In genomic region chr20:59028812-59029211, GRCh38 we compare ENCODE assay signal across 11 cellular contexts. TPM values are rescaled to one million over a fixed set of nuclear protein-coding genes. Genes with fewer than 3 reads are reported as not detected.
DNase-seq lines count a peak whose midpoint lies in the region; ATAC-seq and TF ChIP-seq lines count a peak whose summit lies in the region.
"Had no signal": no experiment of that assay in that cellular context is flagged by ENCODE, and none has a peak within 500 bp of the region (broad histone marks: within the 10 kb centered on the region; RNA-seq: fewer than 3 reads in every experiment).

No MANE protein-coding gene starts in this region.

- H4K20me1 ChIP-seq in OCI-LY7 (ENCODE audit: insufficient read depth, low read length) (peaks cover 46% of the 10 kb centered on the region), osteoblast (ENCODE audit: insufficient read depth, low read length) (peaks cover 31% of the 10 kb centered on the region)

- ATAC-seq in effector memory CD8-positive, alpha-beta T cell (replicated peaks) = no peak
- ATAC-seq in HG02571 (IDR thresholded peaks at IDR 0.05; ENCODE audit: unreplicated experiment) = no peak

- no peaks in the 10 kb centered on the region for H3K27me3 Mint-ChIP-seq in effector memory CD8-positive, alpha-beta T cell

- H3K36me3 Mint-ChIP-seq in effector memory CD8-positive, alpha-beta T cell (ENCODE audit: insufficient read depth) = peaks cover 83% of the 10 kb centered on the region

- intact Hi-C loops in OCI-LY7 (cut with micrococcal nuclease; ENCODE audit: unreplicated experiment) = no loop called here

- H3K79me2 ChIP-seq in OCI-LY7 (ENCODE audit: insufficient read depth, low read depth, low read length) = peaks cover 71% of the 10 kb centered on the region
- peaks cover 78% of the 10 kb centered on the region for H3K79me2 ChIP-seq in osteoblast (ENCODE audit: insufficient read depth, low read length)

- H3K36me3 ChIP-seq in GM06990 (ENCODE audit: control insufficient read depth, insufficient read depth, low read length) (peaks cover 20% of the 10 kb centered on the region), OCI-LY7 (ENCODE audit: insufficient read depth, low read length) (peaks cover 87% of the 10 kb centered on the region), osteoblast (ENCODE audit: insufficient read depth, low read length) (peaks cover 36% of the 10 kb centered on the region)

- BruUV-seq in OCI-LY7 (replicated peaks; lab: Mats Ljungman, UMichigan) = no TSS peak

- H3K27me3 ChIP-seq in GM06990 (replicated peaks; ENCODE audit: control insufficient read depth, insufficient read depth, low read length) (no peaks in the 10 kb centered on the region), osteoblast (ENCODE audit: insufficient read depth, low read length) (no peaks in the 10 kb centered on the region)

- H3K4me1 ChIP-seq in OCI-LY7 (ENCODE audit: insufficient read depth, low read length, poor library complexity, severe bottlenecking) (peaks cover 46% of the 10 kb centered on the region), osteoblast (ENCODE audit: insufficient read depth, low read length) (peaks cover 47% of the 10 kb centered on the region)

- H3K9me3 ChIP-seq in OCI-LY7 (ENCODE audit: low read length) (no peaks in the 10 kb centered on the region), osteoblast (ENCODE audit: low read depth, low read length) (no peaks in the 10 kb centered on the region)

- no peak for DNase-seq in GM06990 (ENCODE audit: extremely low read depth, insufficient read length)
- no peak for DNase-seq in OCI-LY7 (ENCODE audit: low spot score)
- no peak for DNase-seq in effector memory CD8-positive, alpha-beta T cell
- DNase-seq in osteoblast (ENCODE audit: insufficient read length, low spot score, missing footprints) = no peak
- DNase-seq in AG08396 (ENCODE audit: low spot score) = no peak
- no peak for DNase-seq in NCI-H2081 (lab: John Stamatoyannopoulos, UW)
- DNase-seq: cerebellar nuclear complex; kidney; NCI-H2171 treated with DMSO at 0.1 percent for 48 hours; stimulated activated CD4-positive, alpha-beta T cell treated with anti-CD3 and anti-CD28 coated beads, Interleukin-4, amount 100 ng/mL, for 24 hours had no signal

- H3K9me2 ChIP-seq in OCI-LY7 (ENCODE audit: insufficient read depth, low read length) = no peaks in the 10 kb centered on the region

- H3K4me1 Mint-ChIP-seq in effector memory CD8-positive, alpha-beta T cell (ENCODE audit: low read depth in 2 of 2) = peaks cover 35 to 59% of the 10 kb centered on the region in 2 donors

- no peak for TF ChIP-seq CTCF in GM06990 (IDR thresholded peaks at IDR 0.05; ENCODE audit: insufficient read depth, low read length, poor library complexity, severe bottlenecking)
- TF ChIP-seq CTCF in OCI-LY7 (conservative IDR thresholded peaks at IDR 0.05; ENCODE audit: low read length) = no peak
- no peak for TF ChIP-seq CTCF in osteoblast (IDR thresholded peaks at IDR 0.05; ENCODE audit: extremely low read depth, low read depth, low read length)

- CTCF ChIA-PET in OCI-LY7 (lab: Charles Lee; ENCODE audit: unreplicated experiment) = no interaction called here

- no peak overlapping the region for H2AFZ ChIP-seq in OCI-LY7 (ENCODE audit: low read length)
- no peak overlapping the region for H2AFZ ChIP-seq in osteoblast (ENCODE audit: low read length)

- POLR2A ChIA-PET in OCI-LY7 (lab: Charles Lee) = interaction anchor here (0.6 to 1.8 kb wide), 2 partner anchors 11 to 38 kb away, joined by 3 to 6 read pairs; no protein-coding TSS in a partner anchor

- H3K9me3 Mint-ChIP-seq in effector memory CD8-positive, alpha-beta T cell = no peaks in the 10 kb centered on the region

- H3K27ac Mint-ChIP-seq in effector memory CD8-positive, alpha-beta T cell = peak overlapping the region in 1 of 2 donors; percentile 44

- H3K4me2 ChIP-seq in OCI-LY7 (ENCODE audit: low read length) (peak overlapping the region; percentile 97), osteoblast (ENCODE audit: insufficient read depth, low read length) (peak overlapping the region; percentile 84)

- H3K4me3 ChIP-seq in GM06990 (replicated peaks; ENCODE audit: low read depth, low read length) (peak overlapping the region; percentile 10; the same call in 1 of the 2 replicates), OCI-LY7 (ENCODE audit: low read depth, low read length, poor library complexity, severe bottlenecking) (peak overlapping the region; percentile 76), osteoblast (ENCODE audit: insufficient read depth, low read length) (peak overlapping the region; percentile 61)

- H3K27ac ChIP-seq in OCI-LY7 (ENCODE audit: low read depth, low read length, poor library complexity, severe bottlenecking) (no peak overlapping the region), osteoblast (ENCODE audit: low read depth, low read length) (peak overlapping the region; percentile 52)

- peak overlapping the region; percentile 40 to 92 for H3K4me3 Mint-ChIP-seq in effector memory CD8-positive, alpha-beta T cell

RNA-seq across cellular contexts. Expression of gene ATP5F1E, which starts 3.3 kb away (rescaled TPM):
- 36.7 and 42.4 TPM in 2 replicates for total RNA-seq in OCI-LY7 (2014; rRNA removed; shearing (Covaris generic))
- total RNA-seq in OCI-LY7 (2022) (65.4 and 67.2 TPM in 2 replicates), osteoblast (19.5 and 23.0 TPM in 2 replicates)

RNA-seq across cellular contexts. Expression of gene TUBB1, which starts 9.6 kb away (rescaled TPM):
- not detected in 2 replicates for total RNA-seq in OCI-LY7 (2014; rRNA removed; shearing (Covaris generic))
- total RNA-seq in OCI-LY7 (2022) (0.11 and 0.13 TPM in 2 replicates), osteoblast (not detected in 2 replicates)
- total RNA-seq: kidney had no signal

RNA-seq across cellular contexts. Expression of gene PRELID3B, which starts 13.8 kb away (rescaled TPM):
- total RNA-seq in OCI-LY7 (2014; rRNA removed; shearing (Covaris generic)) = 77.2 and 99.4 TPM in 2 replicates
- 119 and 122 TPM in 2 replicates for total RNA-seq in OCI-LY7 (2022)
- 68.4 and 72.2 TPM in 2 replicates for total RNA-seq in osteoblast

RNA-seq across cellular contexts. Expression of gene CTSZ, which starts 21.8 kb away (rescaled TPM):
- total RNA-seq in OCI-LY7 (2014; rRNA removed; shearing (Covaris generic)) = 47.2 and 50.5 TPM in 2 replicates
- total RNA-seq in OCI-LY7 (2022) (81.5 and 114 TPM in 2 replicates), osteoblast (223 and 264 TPM in 2 replicates)

RNA-seq across cellular contexts. Expression of gene NELFCD, which starts 47.8 kb away (rescaled TPM):
- total RNA-seq in OCI-LY7 (2014; rRNA removed; shearing (Covaris generic)) = 83.4 and 90.7 TPM in 2 replicates
- 143 and 155 TPM in 2 replicates for total RNA-seq in OCI-LY7 (2022)
- 41.3 and 46.7 TPM in 2 replicates for total RNA-seq in osteoblast

Comparison
In these comparisons a context has a peak if more than half of its experiments do, and no peak if none do; other contexts are left out.
1. H3K4me3 ChIP-seq: peak in every context shown above with its lines; median percentile 76 in OCI-LY7; 61 in osteoblast; 10 in GM06990.